In the genomic region with DNA sequence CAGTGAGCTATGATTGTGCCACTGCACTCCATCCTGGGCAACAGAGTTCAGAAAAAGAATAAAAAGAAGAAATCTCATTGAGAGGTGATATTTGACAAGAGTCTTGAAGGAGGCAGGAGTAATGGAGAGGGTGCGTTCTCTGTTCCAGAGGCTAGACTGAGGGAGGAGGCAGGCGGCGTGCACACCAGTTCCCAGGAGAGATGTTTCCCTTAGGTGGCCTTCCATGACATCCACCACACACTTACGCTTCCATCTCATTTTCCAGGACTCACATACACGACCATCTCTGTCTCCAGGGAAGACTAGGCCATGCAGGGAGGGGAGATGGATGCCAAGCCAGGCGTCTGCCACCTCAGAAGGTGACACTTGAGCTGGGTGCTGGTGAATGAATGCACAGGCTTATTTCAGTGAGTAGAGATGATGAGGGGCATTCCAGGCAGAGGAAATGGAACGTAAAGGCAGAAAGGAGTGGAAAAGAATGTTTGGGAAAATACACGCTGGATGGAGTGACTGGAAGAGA, we compare ENCODE assay signal across 25 cellular contexts.
"Had no signal": no experiment of that assay in that cellular context is flagged by ENCODE, and none has a peak within 500 bp of the region (broad histone marks: within the 10 kb centered on the region; RNA-seq: fewer than 3 reads in every experiment).

No MANE protein-coding gene starts in this region.

- H3K4me3 ChIP-seq: SJCRH30 had no signal

- H3K36me3 ChIP-seq: SJCRH30 had no signal

- DNase-seq: activated CD4-positive, alpha-beta T cell treated with anti-CD3 and anti-CD28 coated beads for 48 hours; activated CD4-positive, alpha-beta T cell treated with anti-CD3 and anti-CD28 coated beads, Interleukin-2, amount 50 U/mL, for 48 hours; activated gamma-delta T cell; activated naive CD4-positive, alpha-beta T cell treated with anti-CD3 and anti-CD28 coated beads for 36 hours; activated T-cell treated with anti-CD3 and anti-CD28 coated beads for 4 hours; activated T-cell treated with anti-CD3 and anti-CD28 coated beads, Interleukin-2, amount 50 U/mL, for 48 hours; amygdala; IMR-90; KBM-7; NCI-H1048; NCI-H146; NCI-H187 treated with DMSO at 0.1 percent for 48 hours; NCI-H2171; NCI-H226; NCI-H526 treated with DMSO at 0.1 percent for 48 hours; NCI-H82; Right ventricle myocardium superior; RPMI8226; SJCRH30; SW 1271 had no signal

- H3K27me3 ChIP-seq: SJCRH30 had no signal

- FAIRE-seq: astrocyte had no signal

- ATAC-seq: activated CD4-positive, CD25-positive, alpha-beta regulatory T cell treated with anti-CD3 and anti-CD28 coated beads, Interleukin-2, amount 50 U/mL, for 24 hours; activated T-helper 17 cell treated with anti-CD3 and anti-CD28 coated beads, Interleukin-2, amount 50 U/mL, for 72 hours; Panc1; SK-N-SH treated with all-trans-retinoic acid at 6 μM for 48 hours had no signal

- H3K9me3 ChIP-seq: SJCRH30 had no signal

- H3K27ac ChIP-seq: SJCRH30 had no signal

- H3K4me1 ChIP-seq: SJCRH30 had no signal
